Comparison of ENCODE assay signal across 1 cellular context in genomic region chr6:107496041-107496440, GRCh38.
TF ChIP-seq lines count a peak whose summit lies in the region.

No MANE protein-coding gene starts in this region.

TF ChIP-seq in IMR-90, 13 proteins besides CTCF, POLR2A, EP300 and RAD21 (continued from another document):
- TF ChIP-seq ELK1 (IDR thresholded peaks at IDR 0.05; ENCODE audit: borderline replicate concordance, low read depth, low read length) (no peak), CHD1 (IDR thresholded peaks at IDR 0.05; ENCODE audit: low read depth, low read length) (no peak), SMC3 (IDR thresholded peaks at IDR 0.05; ENCODE audit: low read depth, low read length) (no peak), FOS (IDR thresholded peaks at IDR 0.05; ENCODE audit: low read depth, low read length) (no peak), BHLHE40 (IDR thresholded peaks at IDR 0.05; ENCODE audit: low read depth, low read length) (no peak), MAZ (IDR thresholded peaks at IDR 0.05; ENCODE audit: borderline replicate concordance, low read depth, low read length) (no peak), MAFK (IDR thresholded peaks at IDR 0.05; ENCODE audit: low read depth, low read length) (no peak), RFX5 (IDR thresholded peaks at IDR 0.05; ENCODE audit: low read depth, low read length) (no peak), RCOR1 (IDR thresholded peaks at IDR 0.05; ENCODE audit: insufficient replicate concordance, low read length) (no peak), CEBPB (IDR thresholded peaks at IDR 0.05; ENCODE audit: low read depth, low read length) (no peak), NFE2L2 (IDR thresholded peaks at IDR 0.05; ENCODE audit: low read depth, low read length) (no peak)
- TF ChIP-seq, protein P1, sequence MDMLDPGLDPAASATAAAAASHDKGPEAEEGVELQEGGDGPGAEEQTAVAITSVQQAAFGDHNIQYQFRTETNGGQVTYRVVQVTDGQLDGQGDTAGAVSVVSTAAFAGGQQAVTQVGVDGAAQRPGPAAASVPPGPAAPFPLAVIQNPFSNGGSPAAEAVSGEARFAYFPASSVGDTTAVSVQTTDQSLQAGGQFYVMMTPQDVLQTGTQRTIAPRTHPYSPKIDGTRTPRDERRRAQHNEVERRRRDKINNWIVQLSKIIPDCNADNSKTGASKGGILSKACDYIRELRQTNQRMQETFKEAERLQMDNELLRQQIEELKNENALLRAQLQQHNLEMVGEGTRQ (IDR thresholded peaks at IDR 0.05; ENCODE audit: low read depth, low read length): no peak
